Comparison of ENCODE assay signal across 1 cellular context in the genomic region with DNA sequence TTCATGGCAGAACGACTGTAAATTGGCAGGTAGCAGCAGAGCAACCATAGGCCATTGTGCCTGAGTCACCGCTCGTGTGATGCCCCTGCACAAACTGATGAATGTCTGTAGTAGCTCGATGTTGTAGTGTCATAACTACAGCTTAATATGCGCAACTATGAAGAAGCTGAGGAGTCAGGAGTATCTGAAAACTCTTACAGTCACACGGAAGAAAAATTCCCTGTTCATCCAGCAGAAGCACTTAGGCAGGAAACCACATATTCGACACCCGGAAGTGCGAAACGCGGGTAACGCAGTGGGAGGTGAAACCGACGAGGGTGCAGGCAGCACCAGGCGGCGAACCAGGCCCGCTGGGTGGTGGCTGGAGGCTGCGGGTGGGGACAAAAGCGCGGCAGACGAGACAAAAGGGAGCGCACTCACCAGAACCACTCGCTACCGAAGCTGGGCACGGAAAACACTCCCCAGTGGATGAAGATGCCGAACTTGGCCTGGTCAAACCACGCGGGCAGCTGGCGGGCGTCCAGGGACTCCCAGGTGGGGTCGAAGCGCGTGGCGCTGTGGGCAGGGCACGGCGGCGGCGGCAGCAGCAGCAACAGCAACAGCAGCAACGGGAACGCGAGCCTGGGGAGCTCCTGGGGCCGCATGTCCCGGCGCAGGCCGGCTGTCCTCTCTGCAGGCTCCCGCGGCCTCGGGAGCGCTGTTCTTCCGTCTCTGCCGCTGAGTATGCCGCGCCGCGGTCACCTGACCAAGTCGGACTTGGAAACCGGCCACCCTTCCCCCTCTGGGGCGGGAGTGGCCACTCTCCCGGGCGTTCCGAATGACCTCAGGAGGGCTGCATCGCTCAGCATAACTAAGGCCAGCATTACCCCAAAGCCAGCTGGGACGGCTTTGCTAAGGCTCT.
A peak's percentile ranks its signal among the peaks of the same experiment; 100 is the strongest.
TF ChIP-seq lines count a peak whose summit lies in the region.

A gene with protein sequence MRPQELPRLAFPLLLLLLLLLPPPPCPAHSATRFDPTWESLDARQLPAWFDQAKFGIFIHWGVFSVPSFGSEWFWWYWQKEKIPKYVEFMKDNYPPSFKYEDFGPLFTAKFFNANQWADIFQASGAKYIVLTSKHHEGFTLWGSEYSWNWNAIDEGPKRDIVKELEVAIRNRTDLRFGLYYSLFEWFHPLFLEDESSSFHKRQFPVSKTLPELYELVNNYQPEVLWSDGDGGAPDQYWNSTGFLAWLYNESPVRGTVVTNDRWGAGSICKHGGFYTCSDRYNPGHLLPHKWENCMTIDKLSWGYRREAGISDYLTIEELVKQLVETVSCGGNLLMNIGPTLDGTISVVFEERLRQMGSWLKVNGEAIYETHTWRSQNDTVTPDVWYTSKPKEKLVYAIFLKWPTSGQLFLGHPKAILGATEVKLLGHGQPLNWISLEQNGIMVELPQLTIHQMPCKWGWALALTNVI (minus strand): TSS at position 730 of the 901 bp plus-strand sequence. CDS start 86 bp downstream, at position 644.

TF ChIP-seq in HepG2, 621 proteins besides CTCF, POLR2A, EP300 and RAD21 (continued from another document and continues in another):
- peak; percentile 78; the same call in 1 of the 2 replicates for TF ChIP-seq IRF2 (CRISPR knock-in tag; IDR thresholded peaks at IDR 0.05)
- peak; percentile 64; the same call in 1 of the 2 replicates for TF ChIP-seq ZSCAN31 (CRISPR knock-in tag; IDR thresholded peaks at IDR 0.05; ENCODE audit: low read depth)
- peak; percentile 80; the same call in 1 of the 2 replicates for TF ChIP-seq ZNF431 (CRISPR knock-in tag; IDR thresholded peaks at IDR 0.05; ENCODE audit: borderline replicate concordance, low read depth)
- peak; percentile 92; the same call in 1 of the 2 replicates for TF ChIP-seq CREBL2 (CRISPR knock-in tag; IDR thresholded peaks at IDR 0.05; ENCODE audit: borderline replicate concordance)
- no peak for TF ChIP-seq IKZF1 (IDR thresholded peaks at IDR 0.05)
- peak; percentile 86 for TF ChIP-seq ZNF343 (CRISPR knock-in tag; IDR thresholded peaks at IDR 0.05)
- TF ChIP-seq NR2F1 (CRISPR knock-in tag; IDR thresholded peaks at IDR 0.05), result no peak
- TF ChIP-seq, protein P1, sequence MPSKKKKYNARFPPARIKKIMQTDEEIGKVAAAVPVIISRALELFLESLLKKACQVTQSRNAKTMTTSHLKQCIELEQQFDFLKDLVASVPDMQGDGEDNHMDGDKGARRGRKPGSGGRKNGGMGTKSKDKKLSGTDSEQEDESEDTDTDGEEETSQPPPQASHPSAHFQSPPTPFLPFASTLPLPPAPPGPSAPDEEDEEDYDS (CRISPR knock-in tag; IDR thresholded peaks at IDR 0.05), result peak; percentile 36; the same call in 1 of the 2 replicates
- 0 out of 2 replicates have a peak, but pooled peaks have one; percentile 16 for TF ChIP-seq ZNF264 (CRISPR knock-in tag; IDR thresholded peaks at IDR 0.05)
- peak; percentile 95; the same call in 1 of the 2 replicates for TF ChIP-seq ZNF749 (CRISPR knock-in tag; IDR thresholded peaks at IDR 0.05; ENCODE audit: borderline replicate concordance)
- TF ChIP-seq, protein P2, sequence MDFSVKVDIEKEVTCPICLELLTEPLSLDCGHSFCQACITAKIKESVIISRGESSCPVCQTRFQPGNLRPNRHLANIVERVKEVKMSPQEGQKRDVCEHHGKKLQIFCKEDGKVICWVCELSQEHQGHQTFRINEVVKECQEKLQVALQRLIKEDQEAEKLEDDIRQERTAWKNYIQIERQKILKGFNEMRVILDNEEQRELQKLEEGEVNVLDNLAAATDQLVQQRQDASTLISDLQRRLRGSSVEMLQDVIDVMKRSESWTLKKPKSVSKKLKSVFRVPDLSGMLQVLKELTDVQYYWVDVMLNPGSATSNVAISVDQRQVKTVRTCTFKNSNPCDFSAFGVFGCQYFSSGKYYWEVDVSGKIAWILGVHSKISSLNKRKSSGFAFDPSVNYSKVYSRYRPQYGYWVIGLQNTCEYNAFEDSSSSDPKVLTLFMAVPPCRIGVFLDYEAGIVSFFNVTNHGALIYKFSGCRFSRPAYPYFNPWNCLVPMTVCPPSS (IDR thresholded peaks at IDR 0.05), result no peak
- TF ChIP-seq NCOA2 (CRISPR knock-in tag; IDR thresholded peaks at IDR 0.05), result peak; percentile 62
- no peak; the same call in 1 of the 2 replicates for TF ChIP-seq NCOA5 (CRISPR knock-in tag; IDR thresholded peaks at IDR 0.05)
- TF ChIP-seq, protein P3, sequence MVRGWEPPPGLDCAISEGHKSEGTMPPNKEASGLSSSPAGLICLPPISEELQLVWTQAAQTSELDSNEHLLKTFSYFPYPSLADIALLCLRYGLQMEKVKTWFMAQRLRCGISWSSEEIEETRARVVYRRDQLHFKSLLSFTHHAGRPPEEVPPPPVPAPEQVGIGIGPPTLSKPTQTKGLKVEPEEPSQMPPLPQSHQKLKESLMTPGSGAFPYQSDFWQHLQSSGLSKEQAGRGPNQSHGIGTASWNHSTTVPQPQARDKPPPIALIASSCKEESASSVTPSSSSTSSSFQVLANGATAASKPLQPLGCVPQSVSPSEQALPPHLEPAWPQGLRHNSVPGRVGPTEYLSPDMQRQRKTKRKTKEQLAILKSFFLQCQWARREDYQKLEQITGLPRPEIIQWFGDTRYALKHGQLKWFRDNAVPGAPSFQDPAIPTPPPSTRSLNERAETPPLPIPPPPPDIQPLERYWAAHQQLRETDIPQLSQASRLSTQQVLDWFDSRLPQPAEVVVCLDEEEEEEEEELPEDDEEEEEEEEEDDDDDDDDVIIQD (CRISPR knock-in tag; IDR thresholded peaks at IDR 0.05; ENCODE audit: low read depth), result 0 out of 2 replicates have a peak, but pooled peaks have one; percentile 18
- TF ChIP-seq MEIS1 (CRISPR knock-in tag; IDR thresholded peaks at IDR 0.05; ENCODE audit: borderline replicate concordance), result peak; percentile 94
- peak; percentile 67 for TF ChIP-seq ZMYM4 (CRISPR knock-in tag; IDR thresholded peaks at IDR 0.05)
- 0 out of 2 replicates have a peak, but pooled peaks have one; percentile 18 for TF ChIP-seq CENPT (CRISPR knock-in tag; IDR thresholded peaks at IDR 0.05; ENCODE audit: low read depth)
- no peak; the same call in 1 of the 2 replicates for TF ChIP-seq ZNF850 (CRISPR knock-in tag; conservative IDR thresholded peaks at IDR 0.05)
- TF ChIP-seq NPAS2 (CRISPR knock-in tag; IDR thresholded peaks at IDR 0.05; ENCODE audit: borderline replicate concordance), result no peak
- peak; percentile 93; the same call in 1 of the 2 replicates for TF ChIP-seq ZNF678 (CRISPR knock-in tag; IDR thresholded peaks at IDR 0.05)
- peak; percentile 96 for TF ChIP-seq KMT2B (CRISPR knock-in tag; IDR thresholded peaks at IDR 0.05)
- TF ChIP-seq RBFOX2 (IDR thresholded peaks at IDR 0.05; ENCODE audit: low read depth, low read length), result peak; percentile 99
- peak; percentile 78 for TF ChIP-seq RXRA (CRISPR knock-in tag; IDR thresholded peaks at IDR 0.05)
- 0 out of 2 replicates have a peak, but pooled peaks have one; percentile 48 for TF ChIP-seq JUNB (CRISPR knock-in tag; IDR thresholded peaks at IDR 0.05; ENCODE audit: borderline replicate concordance)
- peak; percentile 34 to 36; a peak in 2 of 4 replicates for TF ChIP-seq MAFK (conservative IDR thresholded peaks at IDR 0.05 in 1 of 2, IDR thresholded peaks at IDR 0.05 in 1 of 2; ENCODE audit: low read length in 2 of 2)
- peak; percentile 73; the same call in 1 of the 2 replicates for TF ChIP-seq PAX8 (CRISPR knock-in tag; IDR thresholded peaks at IDR 0.05; ENCODE audit: borderline replicate concordance)
- TF ChIP-seq HIVEP1 (CRISPR knock-in tag; IDR thresholded peaks at IDR 0.05), result no peak
- peak; percentile 96 for TF ChIP-seq ZNF772 (CRISPR knock-in tag; IDR thresholded peaks at IDR 0.05)
- peak; percentile 52; the same call in 1 of the 2 replicates for TF ChIP-seq KDM3A (CRISPR knock-in tag; IDR thresholded peaks at IDR 0.05; ENCODE audit: low read depth)
- TF ChIP-seq ZMAT3 (CRISPR knock-in tag; conservative IDR thresholded peaks at IDR 0.05), result peak; percentile 98
- 0 out of 2 replicates have a peak, but pooled peaks have one; percentile 71 for TF ChIP-seq ZNF318 (CRISPR knock-in tag; IDR thresholded peaks at IDR 0.05)
- peak; percentile 51; the same call in 1 of the 2 replicates for TF ChIP-seq NR2F6 (IDR thresholded peaks at IDR 0.05)
- peak; percentile 54 for TF ChIP-seq NR2F6 (CRISPR knock-in tag; IDR thresholded peaks at IDR 0.05)
- TF ChIP-seq ZNF672 (CRISPR knock-in tag; IDR thresholded peaks at IDR 0.05), result peak; percentile 66; the same call in 1 of the 2 replicates
- no peak for TF ChIP-seq RXRB (CRISPR knock-in tag; IDR thresholded peaks at IDR 0.05; ENCODE audit: borderline replicate concordance)
- peak; percentile 97 for TF ChIP-seq SPEN (CRISPR knock-in tag; IDR thresholded peaks at IDR 0.05; ENCODE audit: low read depth)
- TF ChIP-seq IKZF5 (CRISPR knock-in tag; IDR thresholded peaks at IDR 0.05), result peak; percentile 68; the same call in 1 of the 2 replicates
- TF ChIP-seq ZFP90 (CRISPR knock-in tag; IDR thresholded peaks at IDR 0.05; ENCODE audit: borderline replicate concordance), result no peak; the same call in none of the 2 replicates
- no peak for TF ChIP-seq KLF15 (CRISPR knock-in tag; IDR thresholded peaks at IDR 0.05; ENCODE audit: borderline replicate concordance)
- peak; percentile 93 for TF ChIP-seq EEA1 (CRISPR knock-in tag; IDR thresholded peaks at IDR 0.05; ENCODE audit: borderline replicate concordance)
- TF ChIP-seq ZXDC (CRISPR knock-in tag; IDR thresholded peaks at IDR 0.05), result peak; percentile 95
- TF ChIP-seq ZNF501 (CRISPR knock-in tag; IDR thresholded peaks at IDR 0.05), result peak; percentile 98
